Comparison of ENCODE assay signal across 8 cellular contexts in the genomic region with DNA sequence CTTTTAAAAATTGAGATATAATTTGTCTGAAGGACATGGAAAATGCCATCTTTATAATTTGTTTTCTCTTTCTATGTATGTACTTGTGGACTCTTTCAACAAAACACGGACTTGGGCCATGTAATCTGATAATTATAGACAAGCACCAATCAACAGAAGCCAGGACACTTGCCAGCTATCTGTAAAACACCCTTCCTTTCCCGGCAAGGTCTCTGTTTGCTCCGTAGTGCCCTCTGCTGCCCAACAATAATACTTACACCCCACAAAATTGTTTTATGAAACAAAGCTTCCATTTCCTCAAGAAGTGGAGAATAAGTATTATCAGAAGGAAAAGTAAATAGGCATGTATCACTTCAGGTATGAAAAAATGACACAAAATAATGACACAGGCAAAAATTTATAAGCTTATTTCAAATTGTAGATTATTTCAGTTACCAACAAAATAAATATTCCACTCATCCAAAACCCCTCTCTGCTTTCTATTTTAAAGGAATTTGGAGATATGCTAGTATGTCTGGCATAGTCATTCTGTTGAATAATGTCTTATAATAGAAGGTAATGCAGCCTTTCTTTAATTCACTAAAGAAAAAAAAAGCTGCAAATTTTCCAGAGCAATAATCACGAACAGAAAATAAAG. TPM values are rescaled to one million over a fixed set of nuclear protein-coding genes. Genes with fewer than 3 reads are reported as not detected.
A peak's percentile ranks its signal among the peaks of the same experiment; 100 is the strongest.
DNase-seq lines count a peak whose midpoint lies in the region; ATAC-seq lines count a peak whose summit lies in the region.

No MANE protein-coding gene starts in this region.

- peak; percentile 63 for ATAC-seq in HG02610 (IDR thresholded peaks at IDR 0.05; ENCODE audit: unreplicated experiment)

- in situ Hi-C loops in G401 (cut with HindIII; ENCODE audit: low sequenced_read_pairs) = no loop called here

- DNase-seq in G401 (ENCODE audit: low spot score) (peak; percentile 60), NCI-H2029 treated with DMSO at 0.1 percent for 48 hours (lab: John Stamatoyannopoulos, UW) (peak; percentile 72), T-helper 9 cell (peak; percentile 44), astrocyte of the hippocampus (ENCODE audit: low read depth, low spot score) (peak; percentile 76), iPS-NIHi7 (ENCODE audit: extremely low spot score) (peak; percentile 50), NCI-H526 treated with DMSO at 0.1 percent for 48 hours (lab: John Stamatoyannopoulos, UW) (no peak)
- DNase-seq in stimulated activated CD4-positive, alpha-beta T cell treated with anti-CD3 and anti-CD28 coated beads, Interleukin-1b, Interleukin-23, amount 100 ng/mL, for 24 hours (ENCODE audit: low read depth in 4 of 4, low spot score in 1 of 4) = peak; percentile 25 to 40 (median 33)

RNA-seq across cellular contexts. Expression of a gene that starts 32.8 kb away (rescaled TPM):
- under 0.01 TPM in 1 of 2 replicates, not detected in the other for total RNA-seq in G401 (2014; rRNA removed; shearing (Covaris generic))
